In genomic region chr1:41810446-41810845, GRCh38 we compare ENCODE assay signal across 8 cellular contexts.
DNase-seq lines count a peak whose midpoint lies in the region; ATAC-seq and TF ChIP-seq lines count a peak whose summit lies in the region.

No MANE protein-coding gene starts in this region.

- no peak for TF ChIP-seq POLR2A in Peyer's patch (IDR thresholded peaks at IDR 0.05)

- H3K27ac ChIP-seq in AG04450 (ENCODE audit: low read depth, low read length): no peak overlapping the region
- H3K27ac ChIP-seq in foreskin keratinocyte: no peak overlapping the region
- no peak overlapping the region for H3K27ac ChIP-seq in Peyer's patch

- ATAC-seq in HG03432 (IDR thresholded peaks at IDR 0.05; ENCODE audit: unreplicated experiment) (peak; percentile 31), foreskin keratinocyte (peak; percentile 40), GM21737 (IDR thresholded peaks at IDR 0.05; ENCODE audit: unreplicated experiment) (no peak), HG02610 (IDR thresholded peaks at IDR 0.05; ENCODE audit: unreplicated experiment) (no peak)

- CTCF ChIA-PET in AG04450 (lab: Charles Lee): interaction anchor here (2.0 kb wide), 1 partner anchor 363 kb away, joined by 6 read pairs; no protein-coding TSS in a partner anchor

- H3K27me3 ChIP-seq in AG04450 (ENCODE audit: control insufficient read depth, insufficient read depth, low read length) (no peaks in the 10 kb centered on the region), foreskin keratinocyte (no peaks in the 10 kb centered on the region), Peyer's patch (no peaks in the 10 kb centered on the region)

- H3K4me3 ChIP-seq in AG04450 (ENCODE audit: low read depth, low read length): no peak overlapping the region
- no peak overlapping the region for H3K4me3 ChIP-seq in Peyer's patch

- no peaks in the 10 kb centered on the region for H3K9me3 ChIP-seq in AG04450 (ENCODE audit: control insufficient read depth, insufficient read depth, low read length)
- no peaks in the 10 kb centered on the region for H3K9me3 ChIP-seq in Peyer's patch

- H3K4me1 ChIP-seq in foreskin keratinocyte (peaks cover 6% of the 10 kb centered on the region), Peyer's patch (peaks cover 0 to 10% (median 2%) of the 10 kb centered on the region in 4 donors)

- TF ChIP-seq CTCF in AG04450 (IDR thresholded peaks at IDR 0.05; ENCODE audit: low read depth, low read length) (peak; percentile 23), foreskin keratinocyte (conservative IDR thresholded peaks at IDR 0.05) (no peak), Peyer's patch (IDR thresholded peaks at IDR 0.05) (no peak)

- H3K36me3 ChIP-seq in Peyer's patch: no peaks in the 10 kb centered on the region

- POLR2A ChIA-PET in AG04450 (lab: Yijun Ruan, JAX): no interaction called here

- peak; percentile 26 for DNase-seq in AG04450 (ENCODE audit: low read depth, low spot score)
- DNase-seq in activated CD4-positive, alpha-beta T cell treated with anti-CD3 and anti-CD28 coated beads for 48 hours: peak; percentile 70
- peak in 1 of 2 donors; percentile 41 for DNase-seq in foreskin keratinocyte
- no peak for DNase-seq in NCI-H187 treated with DMSO at 0.1 percent for 48 hours (lab: John Stamatoyannopoulos, UW)
- DNase-seq in Peyer's patch: no peak

Comparison
In these comparisons a context has a peak if more than half of its experiments do, and no peak if none do; other contexts are left out.
1. DNase-seq: peak in AG04450 (single experiment) and activated CD4-positive, alpha-beta T cell treated with anti-CD3 and anti-CD28 coated beads for 48 hours (single experiment); none in NCI-H187 treated with DMSO at 0.1 percent for 48 hours (single experiment) and Peyer's patch (0 of 3).
2. ATAC-seq: peak in HG03432 (single experiment) and foreskin keratinocyte (single experiment); none in GM21737 (single experiment) and HG02610 (single experiment).